8 cellular contexts compared by ENCODE assay signal in the genomic region with DNA sequence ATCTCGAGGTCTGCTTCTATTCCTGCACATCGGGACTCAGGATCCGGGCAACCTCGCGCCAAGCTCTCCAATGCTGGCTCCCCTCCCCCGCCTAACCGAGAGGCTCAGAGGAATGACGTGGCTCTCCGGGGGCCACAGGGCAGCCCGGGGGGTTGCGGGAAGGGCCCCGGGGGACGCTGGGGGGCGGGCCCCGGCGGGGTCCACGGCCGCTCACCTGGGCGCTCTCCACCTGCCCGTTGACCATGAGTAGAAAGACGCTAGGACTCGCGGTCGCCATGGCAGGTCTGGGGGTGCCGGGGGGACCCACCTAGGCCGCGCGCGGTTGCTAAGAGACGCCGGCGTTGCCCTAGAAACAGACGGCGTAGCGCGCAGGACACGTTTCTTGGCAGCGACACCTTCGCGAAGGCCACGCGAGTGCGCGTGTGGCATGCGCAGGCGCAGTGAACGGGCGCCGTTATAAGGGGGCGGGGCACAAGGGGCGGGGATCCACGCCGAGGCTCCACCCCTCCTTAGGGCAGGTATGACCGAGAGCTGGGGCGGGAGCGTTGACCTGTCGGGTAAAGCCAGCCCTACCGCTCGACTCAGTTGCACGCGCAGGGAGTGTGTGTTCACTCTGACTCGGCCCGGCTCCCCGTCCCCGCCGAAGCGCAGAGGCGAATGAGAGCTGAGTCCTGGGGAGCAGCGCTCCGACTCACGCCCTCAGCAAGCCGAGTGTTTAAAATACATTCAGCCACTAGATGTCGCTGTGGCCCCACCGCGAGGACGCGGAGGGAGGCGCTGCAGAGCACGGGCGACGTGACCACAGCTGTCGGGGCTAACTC. TPM values are rescaled to one million over a fixed set of nuclear protein-coding genes. Genes with fewer than 3 reads are reported as not detected.
DNase-seq lines count a peak whose midpoint lies in the region; ATAC-seq and TF ChIP-seq lines count a peak whose summit lies in the region.

A gene with protein sequence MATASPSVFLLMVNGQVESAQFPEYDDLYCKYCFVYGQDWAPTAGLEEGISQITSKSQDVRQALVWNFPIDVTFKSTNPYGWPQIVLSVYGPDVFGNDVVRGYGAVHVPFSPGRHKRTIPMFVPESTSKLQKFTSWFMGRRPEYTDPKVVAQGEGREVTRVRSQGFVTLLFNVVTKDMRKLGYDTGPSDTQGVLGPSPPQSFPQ (minus strand): TSS at position 431 of the 821 bp plus-strand sequence. CDS start 154 bp downstream, at position 277.

- H2AFZ ChIP-seq in OCI-LY7 (ENCODE audit: low read length), result peak within 1 kb of the TSS; percentile 69

- H3K9me2 ChIP-seq in OCI-LY7 (ENCODE audit: insufficient read depth, low read length), result no peaks in the 10 kb centered on the region

- H3K4me3 ChIP-seq in OCI-LY7 (ENCODE audit: low read depth, low read length, poor library complexity, severe bottlenecking), result peak within 1 kb of the TSS; percentile 74
- peak within 1 kb of the TSS; percentile 67 to 82 for H3K4me3 ChIP-seq in muscle layer of colon (ENCODE audit: low read depth in 1 of 2, low read length in 2 of 2)

- peak; percentile 69 for ATAC-seq in GM21515 (IDR thresholded peaks at IDR 0.05; ENCODE audit: unreplicated experiment)
- peak; percentile 90 to 92 for ATAC-seq in activated T-cell treated with anti-CD3 and anti-CD28 coated beads, Interleukin-2, amount 50 U/mL, for 4 hours
- ATAC-seq in esophagus mucosa, result peak; percentile 94

- no peaks in the 10 kb centered on the region for H3K36me3 Mint-ChIP-seq in activated T-cell treated with anti-CD3 and anti-CD28 coated beads, Interleukin-2, amount 50 U/mL, for 4 hours (ENCODE audit: insufficient read depth)

- peak within 1 kb of the TSS; percentile 7 for H3K27ac ChIP-seq in OCI-LY7 (ENCODE audit: low read depth, low read length, poor library complexity, severe bottlenecking)
- H3K27ac ChIP-seq in muscle layer of colon (ENCODE audit: low read depth, low read length), result peak within 1 kb of the TSS; percentile 82

- no peaks in the 10 kb centered on the region for H3K36me3 ChIP-seq in OCI-LY7 (ENCODE audit: insufficient read depth, low read length)
- peaks cover 2% of the 10 kb centered on the region for H3K36me3 ChIP-seq in muscle layer of colon (ENCODE audit: insufficient read depth, low read length)

- DNase-seq in DMS 273 treated with DMSO at 0.1 percent for 48 hours (lab: John Stamatoyannopoulos, UW), result peak; percentile 77
- DNase-seq in HuH-7 (ENCODE audit: low spot score), result peak; percentile 85
- peak; percentile 89 for DNase-seq in OCI-LY7 (ENCODE audit: low spot score)
- peak; percentile 94 for DNase-seq in activated T-cell treated with anti-CD3 and anti-CD28 coated beads, Interleukin-2, amount 50 U/mL, for 4 hours
- peak; percentile 87 for DNase-seq in stimulated activated CD8-positive, alpha-beta memory T cell treated with anti-CD3 and anti-CD28 coated beads, Interleukin-7, amount 100 ng/mL, for 24 hours (ENCODE audit: low read depth)

- H3K4me2 ChIP-seq in OCI-LY7 (ENCODE audit: low read length), result peak within 1 kb of the TSS; percentile 83

- POLR2A ChIA-PET in OCI-LY7 (lab: Charles Lee), result interaction anchor here (0.6 to 1.6 kb wide), 5 partner anchors 13 to 134 kb away, joined by 3 to 5 read pairs (median 3); a partner anchor contains a TSS

- peaks cover 16% of the 10 kb centered on the region for H3K4me1 ChIP-seq in OCI-LY7 (ENCODE audit: insufficient read depth, low read length, poor library complexity, severe bottlenecking)
- peaks cover 14% of the 10 kb centered on the region for H3K4me1 ChIP-seq in muscle layer of colon (ENCODE audit: insufficient read depth, low read length)

- H3K9me3 Mint-ChIP-seq in activated T-cell treated with anti-CD3 and anti-CD28 coated beads, Interleukin-2, amount 50 U/mL, for 4 hours, result no peaks in the 10 kb centered on the region

- H3K4me1 Mint-ChIP-seq in activated T-cell treated with anti-CD3 and anti-CD28 coated beads, Interleukin-2, amount 50 U/mL, for 4 hours (ENCODE audit: low read depth), result peaks cover 8% of the 10 kb centered on the region

- H3K9me3 ChIP-seq in OCI-LY7 (ENCODE audit: low read length) (no peaks in the 10 kb centered on the region), muscle layer of colon (ENCODE audit: low read length) (no peaks in the 10 kb centered on the region)

- H3K27me3 ChIP-seq in muscle layer of colon (ENCODE audit: control insufficient read depth in 1 of 2, insufficient read depth in 2 of 2, low read length in 2 of 2), result no peaks in the 10 kb centered on the region

- H4K20me1 ChIP-seq in OCI-LY7 (ENCODE audit: insufficient read depth, low read length), result no peaks in the 10 kb centered on the region

- H3K9ac ChIP-seq in muscle layer of colon (ENCODE audit: low read length), result peak within 1 kb of the TSS; percentile 65

- peaks cover 3% of the 10 kb centered on the region; the same call in 1 of the 2 replicates for H3K79me2 ChIP-seq in OCI-LY7 (ENCODE audit: insufficient read depth, low read depth, low read length)

- no TSS peak for BruUV-seq in OCI-LY7 (replicated peaks; lab: Mats Ljungman, UMichigan)

- intact Hi-C loops in OCI-LY7 (cut with micrococcal nuclease; ENCODE audit: unreplicated experiment), result loop anchor here (1.0 to 5.0 kb wide), 4 partner anchors 85 to 400 kb away; no protein-coding TSS in a partner anchor

- H3K4me3 Mint-ChIP-seq in activated T-cell treated with anti-CD3 and anti-CD28 coated beads, Interleukin-2, amount 50 U/mL, for 4 hours, result peak within 1 kb of the TSS; percentile 87

- peaks cover 15% of the 10 kb centered on the region for H3K27me3 Mint-ChIP-seq in activated T-cell treated with anti-CD3 and anti-CD28 coated beads, Interleukin-2, amount 50 U/mL, for 4 hours (ENCODE audit: low read depth)

- CTCF ChIA-PET in OCI-LY7 (lab: Charles Lee; ENCODE audit: unreplicated experiment), result interaction anchor here (0.6 to 2.6 kb wide), 3 partner anchors 16 to 470 kb away, joined by 3 to 9 read pairs (median 3); a partner anchor contains a TSS

- peak; percentile 97 for TF ChIP-seq CTCF in OCI-LY7 (conservative IDR thresholded peaks at IDR 0.05; ENCODE audit: low read length)

RNA-seq across cellular contexts. Expression of the gene that starts here (rescaled TPM):
- 35.8 and 38.1 TPM in 2 replicates for total RNA-seq in OCI-LY7 (2014; rRNA removed; shearing (Covaris generic))
- 21.1 and 24.1 TPM in 2 replicates for total RNA-seq in OCI-LY7 (2022)
- total RNA-seq in activated T-cell treated with anti-CD3 and anti-CD28 coated beads, Interleukin-2, amount 50 U/mL, for 4 hours, result 1 to 10 TPM; 5.4 to 7.6 (median 6.6) TPM
- total RNA-seq in esophagus mucosa, result 12.7 TPM

Comparison
In these comparisons a context has a peak if more than half of its experiments do, and no peak if none do; other contexts are left out.
1. Peak in every context shown above with its lines: DNase-seq, ATAC-seq, H3K4me3 ChIP-seq and H3K27ac ChIP-seq.